8 cellular contexts compared by ENCODE assay signal in the genomic region with DNA sequence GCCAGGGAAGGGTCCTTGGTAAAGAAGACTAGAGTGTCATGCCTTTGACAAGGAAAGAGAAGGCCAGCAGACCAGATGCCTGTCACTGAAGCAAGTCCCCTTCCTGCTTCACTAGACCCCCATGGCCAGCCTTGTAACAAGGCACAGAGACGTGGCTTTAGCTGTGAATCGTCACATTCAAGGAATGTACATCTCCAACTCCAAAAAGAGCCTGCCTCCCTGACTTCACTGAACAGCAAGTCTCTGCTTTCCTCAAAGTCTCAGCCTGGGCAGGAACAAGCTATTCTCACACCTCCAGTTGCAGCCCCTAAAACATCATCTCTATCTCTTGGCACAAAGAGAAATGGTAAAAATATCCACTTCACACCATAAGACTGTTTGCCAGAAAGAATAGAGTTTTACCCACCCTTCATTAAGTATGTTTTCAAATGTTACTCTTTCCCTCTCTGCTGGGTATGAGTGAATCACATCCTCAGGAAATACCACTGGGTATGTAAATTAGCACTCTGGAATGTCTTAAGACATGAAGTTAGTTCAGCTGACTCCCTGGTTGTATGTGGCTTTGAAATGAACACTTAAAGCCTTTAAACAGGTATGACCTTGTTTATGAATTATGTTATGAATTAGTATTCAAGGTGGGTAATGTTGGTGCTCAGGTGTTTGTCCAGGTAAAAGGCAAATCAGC. TPM values are rescaled to one million over a fixed set of nuclear protein-coding genes. Genes with fewer than 3 reads are reported as not detected.
A peak's percentile ranks its signal among the peaks of the same experiment; 100 is the strongest.
DNase-seq lines count a peak whose midpoint lies in the region; ATAC-seq and TF ChIP-seq lines count a peak whose summit lies in the region.

No MANE protein-coding gene starts in this region.

- peak overlapping the region; percentile 48 for H3K4me3 Mint-ChIP-seq in MCF 10A (ENCODE audit: unreplicated experiment)
- no peak overlapping the region for H3K4me3 Mint-ChIP-seq in activated CD8-positive, alpha-beta T cell treated with anti-CD3 and anti-CD28 coated beads for 36 hours

- H3K27ac Mint-ChIP-seq in MCF 10A (ENCODE audit: low read depth, unreplicated experiment), result peak overlapping the region; percentile 93
- peak overlapping the region; percentile 39 for H3K27ac Mint-ChIP-seq in activated CD8-positive, alpha-beta T cell treated with anti-CD3 and anti-CD28 coated beads for 36 hours

- no peak overlapping the region for H3K27ac ChIP-seq in breast epithelium
- peak overlapping the region in 3 of 4 donors; percentile 10 to 64 (median 33) for H3K27ac ChIP-seq in upper lobe of left lung

- TF ChIP-seq EP300 in upper lobe of left lung (IDR thresholded peaks at IDR 0.05), result no peak

- POLR2A ChIA-PET in MCF 10A (lab: Yijun Ruan, JAX), result interaction anchor here (0.6 to 5.6 kb wide), 7 partner anchors 15 to 113 kb away, joined by 3 to 79 read pairs (median 6); partner anchors contain the start of gene NT5E
- POLR2A ChIA-PET in activated CD8-positive, alpha-beta T cell treated with anti-CD3 and anti-CD28 coated beads for 36 hours (lab: Charles Lee), result interaction anchor here (0.5 to 0.8 kb wide), 2 partner anchors 66 to 71 kb away, joined by 3 read pairs; no protein-coding TSS in a partner anchor

- CTCF ChIA-PET in MCF 10A (lab: Yijun Ruan, JAX), result interaction anchor here (0.6 to 1.5 kb wide), 7 partner anchors 23 to 101 kb away, joined by 3 to 12 read pairs (median 3); no protein-coding TSS in a partner anchor
- CTCF ChIA-PET in activated CD8-positive, alpha-beta T cell treated with anti-CD3 and anti-CD28 coated beads for 36 hours (lab: Charles Lee), result interaction anchor here (0.8 to 5.6 kb wide), 5 partner anchors 10 to 79 kb away, joined by 3 to 31 read pairs (median 3); no protein-coding TSS in a partner anchor

- DNase-seq in MCF 10A (ENCODE audit: unreplicated experiment), result peak; percentile 71
- no peak for DNase-seq in breast epithelium (ENCODE audit: low spot score in 2 of 2)
- DNase-seq in activated CD8-positive, alpha-beta T cell treated with anti-CD3 and anti-CD28 coated beads for 36 hours, result no peak
- peak; percentile 63 for DNase-seq in hepatic stellate cell (ENCODE audit: low spot score)
- DNase-seq in upper lobe of left lung, result no peak
- no peak for DNase-seq in AML-193 (lab: John Stamatoyannopoulos, UW)
- no peak for DNase-seq in ecto neural progenitor cell (ENCODE audit: low spot score)

- peaks cover 49% of the 10 kb centered on the region for H3K4me1 Mint-ChIP-seq in MCF 10A (ENCODE audit: insufficient read depth, unreplicated experiment)
- H3K4me1 Mint-ChIP-seq in activated CD8-positive, alpha-beta T cell treated with anti-CD3 and anti-CD28 coated beads for 36 hours (ENCODE audit: low read depth), result peaks cover 60% of the 10 kb centered on the region

- intact Hi-C loops in MCF 10A (cut with micrococcal nuclease) (loop anchor here (1.0 to 5.0 kb wide), 4 partner anchors 42 to 189 kb away; partner anchors contain the start of genes NT5E and SNX14), breast epithelium (cut with DNase I; ENCODE audit: low total_unique reads) (no loop called here)
- intact Hi-C loops in activated CD8-positive, alpha-beta T cell treated with anti-CD3 and anti-CD28 coated beads for 36 hours (cut with micrococcal nuclease), result no loop called here

- TF ChIP-seq CTCF in MCF 10A (IDR thresholded peaks at IDR 0.05; ENCODE audit: unreplicated experiment), result no peak
- no peak for TF ChIP-seq CTCF in breast epithelium (IDR thresholded peaks at IDR 0.05)
- no peak for TF ChIP-seq CTCF in activated CD8-positive, alpha-beta T cell treated with anti-CD3 and anti-CD28 coated beads for 36 hours (IDR thresholded peaks at IDR 0.05)
- TF ChIP-seq CTCF in upper lobe of left lung (IDR thresholded peaks at IDR 0.05), result no peak

- ATAC-seq in activated CD8-positive, alpha-beta T cell treated with anti-CD3 and anti-CD28 coated beads for 36 hours, result peak; percentile 11
- peak; percentile 61 to 80 for ATAC-seq in upper lobe of left lung (ENCODE audit: low FRiP score in 2 of 2)
- ATAC-seq in GM18909 (IDR thresholded peaks at IDR 0.05; ENCODE audit: poor library complexity, unreplicated experiment), result no peak

- H3K36me3 Mint-ChIP-seq in MCF 10A (ENCODE audit: insufficient read depth, unreplicated experiment), result no peaks in the 10 kb centered on the region
- H3K36me3 Mint-ChIP-seq in activated CD8-positive, alpha-beta T cell treated with anti-CD3 and anti-CD28 coated beads for 36 hours (ENCODE audit: low read depth), result no peaks in the 10 kb centered on the region

- H3K27me3 Mint-ChIP-seq in MCF 10A (ENCODE audit: insufficient read depth, unreplicated experiment), result no peaks in the 10 kb centered on the region
- H3K27me3 Mint-ChIP-seq in activated CD8-positive, alpha-beta T cell treated with anti-CD3 and anti-CD28 coated beads for 36 hours, result no peaks in the 10 kb centered on the region

- no peaks in the 10 kb centered on the region for H3K36me3 ChIP-seq in breast epithelium
- H3K36me3 ChIP-seq in upper lobe of left lung, result no peaks in the 10 kb centered on the region

- H3K9me3 ChIP-seq in breast epithelium (no peaks in the 10 kb centered on the region), upper lobe of left lung (no peaks in the 10 kb centered on the region)

- WGBS in upper lobe of left lung, 2 donors, result 40 to 78% methylated on average over 2 of the region's 2 CpGs

- H3K9me3 Mint-ChIP-seq in MCF 10A (ENCODE audit: unreplicated experiment), result no peaks in the 10 kb centered on the region
- H3K9me3 Mint-ChIP-seq in activated CD8-positive, alpha-beta T cell treated with anti-CD3 and anti-CD28 coated beads for 36 hours, result no peaks in the 10 kb centered on the region

- BruUV-seq in MCF 10A (replicated peaks; lab: Mats Ljungman, UMichigan), result no TSS peak

- H3K27me3 ChIP-seq in breast epithelium (no peaks in the 10 kb centered on the region), upper lobe of left lung (no peaks in the 10 kb centered on the region)

- no peaks in the 10 kb centered on the region for H3K4me1 ChIP-seq in breast epithelium
- peaks cover 10 to 29% (median 20%) of the 10 kb centered on the region in 4 donors for H3K4me1 ChIP-seq in upper lobe of left lung

- TF ChIP-seq POLR2A in breast epithelium (IDR thresholded peaks at IDR 0.05) (no peak), upper lobe of left lung (IDR thresholded peaks at IDR 0.05) (no peak)

- H3K4me3 ChIP-seq in breast epithelium, result no peak overlapping the region
- no peak overlapping the region for H3K4me3 ChIP-seq in upper lobe of left lung

RNA-seq across cellular contexts. Expression of gene NT5E, which starts 46.4 kb away (rescaled TPM):
- 112 and 121 TPM in 2 replicates for total RNA-seq in MCF 10A (2022)
- total RNA-seq in breast epithelium, result 10 to 100 TPM; 10.1 to 26.5 (median 11.4) TPM
- total RNA-seq in activated CD8-positive, alpha-beta T cell treated with anti-CD3 and anti-CD28 coated beads for 36 hours, result 1 to 10 TPM; 5.2 to 6.7 TPM
- 10 to 100 TPM in 3 of 6 donors, 1 to 10 TPM in 3; 1.4 to 17.8 (median 9.6) TPM for total RNA-seq in upper lobe of left lung

Comparison
In these comparisons a context has a peak if more than half of its experiments do, and no peak if none do; other contexts are left out.
1. DNase-seq: peak in MCF 10A (single experiment) and hepatic stellate cell (single experiment); none in breast epithelium (0 of 2), activated CD8-positive, alpha-beta T cell treated with anti-CD3 and anti-CD28 coated beads for 36 hours (single experiment), upper lobe of left lung (0 of 2), AML-193 (0 of 2) and ecto neural progenitor cell (single experiment).
2. H3K27ac ChIP-seq: peak in upper lobe of left lung (3 of 4); none in breast epithelium (0 of 2).